ENCODE assay signal across 27 cellular contexts in genomic region chr12:100381379-100381778, GRCh38. TPM values are rescaled to one million over a fixed set of nuclear protein-coding genes. Genes with fewer than 3 reads are reported as not detected.
"Had no signal": no experiment of that assay in that cellular context is flagged by ENCODE, and none has a peak within 500 bp of the region (broad histone marks: within the 10 kb centered on the region; RNA-seq: fewer than 3 reads in every experiment).

No MANE protein-coding gene starts in this region.

- H3K4me3 ChIP-seq: esophagus squamous epithelium, heart right ventricle, lung, ovary, psoas muscle, sigmoid colon, stomach, thyroid gland, vagina had no signal

- H3K4me1 ChIP-seq: esophagus squamous epithelium, psoas muscle, sigmoid colon, stomach, thyroid gland, vagina had no signal

- H3K4me1 Mint-ChIP-seq: natural killer cell had no signal

- H3K36me3 Mint-ChIP-seq: memory B cell, natural killer cell had no signal

- H3K27me3 Mint-ChIP-seq: effector memory CD8-positive, alpha-beta T cell; memory B cell had no signal

- H3K27ac ChIP-seq: esophagus squamous epithelium, heart right ventricle, ovary, psoas muscle, sigmoid colon, stomach, thyroid gland, vagina had no signal

- H3K9me3 ChIP-seq: esophagus squamous epithelium, heart right ventricle, ovary, psoas muscle, sigmoid colon, stomach, thyroid gland, vagina had no signal

- H3K4me3 Mint-ChIP-seq: effector memory CD8-positive, alpha-beta T cell; memory B cell; natural killer cell had no signal

- H3K9me3 Mint-ChIP-seq: effector memory CD8-positive, alpha-beta T cell; memory B cell; natural killer cell had no signal

- H3K27me3 ChIP-seq: esophagus squamous epithelium, heart right ventricle, ovary, sigmoid colon, stomach, thyroid gland, vagina had no signal

- DNase-seq: cortex of kidney; effector memory CD8-positive, alpha-beta T cell; erythroblast; esophagus squamous epithelium; foreskin melanocyte; glutamatergic neuron; heart right ventricle; hippocampal formation; kidney glomerular epithelial cell; left ventricle myocardium superior; natural killer cell; occipital lobe; ovary; posterior cingulate gyrus; psoas muscle; right cardiac atrium; sigmoid colon; stimulated activated CD4-positive, alpha-beta T cell treated with anti-CD3 and anti-CD28 coated beads, Interleukin-4, amount 100 ng/mL, for 4 hours; stimulated activated naive CD4-positive, alpha-beta T cell; stomach; thyroid gland; trophoblast cell had no signal

- H3K36me3 ChIP-seq: esophagus squamous epithelium, heart right ventricle, ovary, sigmoid colon, stomach, thyroid gland, vagina had no signal

- ATAC-seq: effector memory CD8-positive, alpha-beta T cell; heart right ventricle; left ventricle myocardium superior; natural killer cell; psoas muscle; right cardiac atrium had no signal

- H3K27ac Mint-ChIP-seq: effector memory CD8-positive, alpha-beta T cell; memory B cell; natural killer cell had no signal

RNA-seq across cellular contexts. Expression of gene SLC17A8, which starts 24.5 kb away (rescaled TPM):
- total RNA-seq: dermis microvascular lymphatic vessel endothelial cell, esophagus squamous epithelium, left ventricle myocardium superior, mononuclear cell, natural killer cell, psoas muscle, sigmoid colon, thyroid gland, vagina had no signal
